Comparison of ENCODE assay signal across 19 cellular contexts in genomic region chr9:20271723-20272122, GRCh38.
DNase-seq lines count a peak whose midpoint lies in the region; ATAC-seq and TF ChIP-seq lines count a peak whose summit lies in the region.
"Had no signal": no experiment of that assay in that cellular context is flagged by ENCODE, and none has a peak within 500 bp of the region (broad histone marks: within the 10 kb centered on the region; RNA-seq: fewer than 3 reads in every experiment).

No MANE protein-coding gene starts in this region.

- TF ChIP-seq POLR2A in esophagus muscularis mucosa (IDR thresholded peaks at IDR 0.05; ENCODE audit: low read depth) = no peak

- H3K27me3 ChIP-seq in BJ (ENCODE audit: control insufficient read depth, insufficient read depth, low read length) (no peaks in the 10 kb centered on the region), foreskin keratinocyte (no peaks in the 10 kb centered on the region), esophagus muscularis mucosa (no peaks in the 10 kb centered on the region)
- H3K27me3 ChIP-seq: adrenal gland, cardiac muscle cell, heart left ventricle, right atrium auricular region had no signal

- intact Hi-C loops in esophagus muscularis mucosa (cut with DNase I) = no loop called here

- CTCF ChIA-PET in BJ (lab: Yijun Ruan, JAX) = no interaction called here

- DNase-seq in BJ (ENCODE audit: low read depth) = no peak
- DNase-seq in HCEC 1CT = peak; percentile 18
- no peak for DNase-seq in foreskin keratinocyte
- DNase-seq in NCI-H446 treated with DMSO at 0.1 percent for 48 hours (lab: John Stamatoyannopoulos, UW) = no peak
- DNase-seq in esophagus muscularis mucosa (ENCODE audit: extremely low spot score) = no peak
- DNase-seq in foreskin melanocyte = no peak
- DNase-seq: activated CD4-positive, alpha-beta T cell treated with anti-CD3 and anti-CD28 coated beads, Interleukin-2, amount 50 U/mL, for 1 hour; activated gamma-delta T cell; adrenal gland; dorsolateral prefrontal cortex; heart left ventricle; NCI-H1436 treated with DMSO at 0.1 percent for 48 hours; nucleus accumbens; SHP77 had no signal

- H3K36me3 Mint-ChIP-seq in activated T-helper 17 cell treated with anti-CD3 and anti-CD28 coated beads, Interleukin-2, amount 50 U/mL, for 72 hours (ENCODE audit: low read depth) = no peaks in the 10 kb centered on the region

- no peak for ATAC-seq in foreskin keratinocyte
- ATAC-seq in activated T-helper 17 cell treated with anti-CD3 and anti-CD28 coated beads, Interleukin-2, amount 50 U/mL, for 72 hours (replicated peaks) = no peak
- ATAC-seq: heart left ventricle had no signal

- no peaks in the 10 kb centered on the region for H3K9me3 Mint-ChIP-seq in activated T-helper 17 cell treated with anti-CD3 and anti-CD28 coated beads, Interleukin-2, amount 50 U/mL, for 72 hours

- H3K27ac ChIP-seq in VCaP (no peak overlapping the region), foreskin keratinocyte (no peak overlapping the region), esophagus muscularis mucosa (replicated peaks in 1 of 4) (no peak overlapping the region)
- H3K27ac ChIP-seq: adrenal gland, cardiac muscle cell, dorsolateral prefrontal cortex, heart left ventricle, right atrium auricular region had no signal

- peaks cover 20% of the 10 kb centered on the region for H3K4me1 ChIP-seq in foreskin keratinocyte
- H3K4me1 ChIP-seq in esophagus muscularis mucosa = no peaks in the 10 kb centered on the region
- H3K4me1 ChIP-seq: adrenal gland, heart left ventricle, right atrium auricular region had no signal

- no peak overlapping the region for H3K27ac Mint-ChIP-seq in activated T-helper 17 cell treated with anti-CD3 and anti-CD28 coated beads, Interleukin-2, amount 50 U/mL, for 72 hours

- H3K4me3 Mint-ChIP-seq in activated T-helper 17 cell treated with anti-CD3 and anti-CD28 coated beads, Interleukin-2, amount 50 U/mL, for 72 hours = no peak overlapping the region
- H3K4me3 Mint-ChIP-seq: CD4-positive, CD25-positive, alpha-beta regulatory T cell had no signal

- TF ChIP-seq CTCF in BJ (IDR thresholded peaks at IDR 0.05; ENCODE audit: insufficient read depth, low read depth, low read length) (0 out of 2 replicates have a peak, but pooled peaks have one; percentile 12), VCaP (conservative IDR thresholded peaks at IDR 0.05) (peak; percentile 63), foreskin keratinocyte (conservative IDR thresholded peaks at IDR 0.05) (peak; percentile 30), esophagus muscularis mucosa (IDR thresholded peaks at IDR 0.05) (no peak)

- H3K4me3 ChIP-seq in BJ (ENCODE audit: low read depth, low read length) = no peak overlapping the region
- no peak overlapping the region for H3K4me3 ChIP-seq in esophagus muscularis mucosa
- H3K4me3 ChIP-seq: adrenal gland, cardiac muscle cell, dorsolateral prefrontal cortex, heart left ventricle, right atrium auricular region had no signal

- no peaks in the 10 kb centered on the region for H3K27me3 Mint-ChIP-seq in activated T-helper 17 cell treated with anti-CD3 and anti-CD28 coated beads, Interleukin-2, amount 50 U/mL, for 72 hours
- H3K27me3 Mint-ChIP-seq: CD4-positive, CD25-positive, alpha-beta regulatory T cell had no signal

- POLR2A ChIA-PET in BJ (lab: Charles Lee) = no interaction called here

- H3K36me3 ChIP-seq in BJ (ENCODE audit: control insufficient read depth, insufficient read depth, low read length) (no peaks in the 10 kb centered on the region), esophagus muscularis mucosa (no peaks in the 10 kb centered on the region)
- H3K36me3 ChIP-seq: adrenal gland, cardiac muscle cell, heart left ventricle, right atrium auricular region had no signal

- H3K9me3 ChIP-seq in esophagus muscularis mucosa = no peaks in the 10 kb centered on the region
- H3K9me3 ChIP-seq: adrenal gland, right atrium auricular region had no signal

- 86% methylated on average over 2 of the region's 2 CpGs for WGBS in esophagus muscularis mucosa

- TF ChIP-seq EP300 in esophagus muscularis mucosa (IDR thresholded peaks at IDR 0.05) = no peak

- peaks cover 6% of the 10 kb centered on the region for H3K4me1 Mint-ChIP-seq in activated T-helper 17 cell treated with anti-CD3 and anti-CD28 coated beads, Interleukin-2, amount 50 U/mL, for 72 hours

Comparison
In these comparisons a context has a peak if more than half of its experiments do, and no peak if none do; other contexts are left out.
1. CTCF ChIP-seq: peak in BJ (single experiment), VCaP (single experiment) and foreskin keratinocyte (single experiment); none in esophagus muscularis mucosa (0 of 3).